Comparison of ENCODE assay signal across 7 cellular contexts in genomic region chr1:3748316-3748900, GRCh38. TPM values are rescaled to one million over a fixed set of nuclear protein-coding genes. Genes with fewer than 3 reads are reported as not detected.
"Had no signal": no experiment of that assay in that cellular context is flagged by ENCODE, and none has a peak within 500 bp of the region (broad histone marks: within the 10 kb centered on the region; RNA-seq: fewer than 3 reads in every experiment).

No MANE protein-coding gene starts in this region.

RNA-seq across cellular contexts. Expression of gene CCDC27, which starts 3.8 kb away (rescaled TPM):
- total RNA-seq: breast epithelium, endothelial cell of umbilical vein, lung microvascular endothelial cell, mucosa of gallbladder, posterior vena cava, upper lobe of left lung had no signal
- polyA plus RNA-seq: endothelial cell of umbilical vein, right cardiac atrium had no signal
